ENCODE assay signal across 1 cellular context in genomic region chr2:60534034-60534393, GRCh38.
TF ChIP-seq lines count a peak whose summit lies in the region.

No MANE protein-coding gene starts in this region.

TF ChIP-seq in IMR-90, 13 proteins besides CTCF, POLR2A, EP300 and RAD21 (continued from another document):
- TF ChIP-seq ELK1 (IDR thresholded peaks at IDR 0.05; ENCODE audit: borderline replicate concordance, low read depth, low read length) (no peak), BHLHE40 (IDR thresholded peaks at IDR 0.05; ENCODE audit: low read depth, low read length) (no peak), SMC3 (IDR thresholded peaks at IDR 0.05; ENCODE audit: low read depth, low read length) (no peak)
TF ChIP-seq in IMR-90: peak in this region for 0.
